Comparison of ENCODE assay signal across 33 cellular contexts in the genomic region with DNA sequence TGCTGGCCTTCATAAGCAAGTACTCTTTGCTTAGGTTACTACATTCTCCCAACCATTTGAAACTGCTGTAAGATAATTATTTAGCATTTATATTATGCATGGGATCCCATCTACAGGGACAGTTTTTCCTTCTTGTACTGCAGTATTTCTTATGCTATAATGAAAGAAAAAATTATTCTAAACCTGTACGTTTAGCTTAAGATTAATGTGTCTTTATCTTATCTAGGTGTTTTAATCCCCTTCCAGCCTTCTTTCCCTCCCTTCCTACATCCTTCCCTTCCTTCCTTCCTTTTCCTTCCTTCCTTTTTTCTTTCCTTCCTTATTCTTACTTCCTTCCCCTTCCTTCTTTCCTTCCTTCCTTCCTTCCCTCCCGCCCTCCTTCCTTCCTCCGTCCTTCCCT.
"Had no signal": no experiment of that assay in that cellular context is flagged by ENCODE, and none has a peak within 500 bp of the region (broad histone marks: within the 10 kb centered on the region; RNA-seq: fewer than 3 reads in every experiment).

No MANE protein-coding gene starts in this region.

- H3K36me3 ChIP-seq: adrenal gland, ascending aorta, brain microvascular endothelial cell, breast epithelium, cardiac muscle cell had no signal

- FAIRE-seq: astrocyte, bronchial epithelial cell had no signal

- H3K27ac ChIP-seq: adrenal gland, ascending aorta, body of pancreas, brain microvascular endothelial cell, breast epithelium, cardiac muscle cell had no signal

- DNase-seq: activated effector memory CD4-positive, alpha-beta T cell treated with anti-CD3 and anti-CD28 coated beads, Interleukin-2, amount 50 U/mL, for 16 hours; activated effector memory CD4-positive, alpha-beta T cell treated with Interleukin-2 at 50 U/mL for 16 hours; activated gamma-delta T cell; activated gamma-delta T cell treated with Interleukin-2 at 50 U/mL for 16 hours; activated naive CD4-positive, alpha-beta T cell; activated naive CD4-positive, alpha-beta T cell treated with anti-CD3 and anti-CD28 coated beads for 36 hours; activated naive CD4-positive, alpha-beta T cell treated with anti-CD3 and anti-CD28 coated beads, Interleukin-2, amount 10 ng/mL, durations not matched to agents 7 days and 5 days; activated naive CD4-positive, alpha-beta T cell treated with anti-CD3 and anti-CD28 coated beads, Interleukin-2, amount 50 U/mL, for 16 hours; activated naive CD4-positive, alpha-beta T cell treated with Interleukin-2 at 50 U/mL for 16 hours; activated naive CD8-positive, alpha-beta T cell treated with anti-CD3 and anti-CD28 coated beads for 36 hours; activated naive CD8-positive, alpha-beta T cell treated with anti-CD3 and anti-CD28 coated beads, Interleukin-2, amount 10 ng/mL, durations not matched to agents 7 days and 5 days; activated naive CD8-positive, alpha-beta T cell treated with anti-CD3 and anti-CD28 coated beads, Interleukin-2, amount 50 U/mL, for 24 hours; activated T-cell treated with anti-CD3 and anti-CD28 coated beads, Interleukin-2, amount 50 U/mL, for 24 hours; activated T-cell treated with anti-CD3 and anti-CD28 coated beads, Interleukin-2, amount 50 U/mL, for 4 hours; activated T-cell treated with anti-CD3 and anti-CD28 coated beads, Interleukin-2, amount 50 U/mL, for 48 hours; activated T-cell treated with anti-CD3 and anti-CD28 coated beads, Interleukin-2, amount 50 U/mL, for 72 hours; adrenal gland; amniotic stem cell; amygdala; anterior cingulate cortex; aorta; body of pancreas; brain microvascular endothelial cell; caudate nucleus; central memory CD4-positive, alpha-beta T cell; cerebellar nuclear complex had no signal

- H3K4me1 ChIP-seq: adrenal gland, ascending aorta, body of pancreas, breast epithelium had no signal

- H3K4me3 ChIP-seq: adrenal gland, ascending aorta, body of pancreas, breast epithelium, cardiac muscle cell had no signal

- H3K9me3 ChIP-seq: adrenal gland, ascending aorta, body of pancreas, breast epithelium had no signal

- H3K27me3 ChIP-seq: adrenal gland, ascending aorta, body of pancreas, brain microvascular endothelial cell, breast epithelium, cardiac muscle cell had no signal

- ATAC-seq: activated naive CD4-positive, alpha-beta T cell treated with anti-CD3 and anti-CD28 coated beads, Interleukin-2, amount 50 U/mL, for 72 hours; activated naive CD8-positive, alpha-beta T cell treated with anti-CD3 and anti-CD28 coated beads, Interleukin-2, amount 50 U/mL, for 24 hours; activated T-cell treated with anti-CD3 and anti-CD28 coated beads, Interleukin-2, amount 50 U/mL, for 4 hours; activated T-cell treated with anti-CD3 and anti-CD28 coated beads, Interleukin-2, amount 50 U/mL, for 72 hours; activated T-helper 17 cell treated with anti-CD3 and anti-CD28 coated beads, Interleukin-2, amount 50 U/mL, for 72 hours; body of pancreas had no signal
